ENCODE assay signal across 24 cellular contexts in the genomic region with DNA sequence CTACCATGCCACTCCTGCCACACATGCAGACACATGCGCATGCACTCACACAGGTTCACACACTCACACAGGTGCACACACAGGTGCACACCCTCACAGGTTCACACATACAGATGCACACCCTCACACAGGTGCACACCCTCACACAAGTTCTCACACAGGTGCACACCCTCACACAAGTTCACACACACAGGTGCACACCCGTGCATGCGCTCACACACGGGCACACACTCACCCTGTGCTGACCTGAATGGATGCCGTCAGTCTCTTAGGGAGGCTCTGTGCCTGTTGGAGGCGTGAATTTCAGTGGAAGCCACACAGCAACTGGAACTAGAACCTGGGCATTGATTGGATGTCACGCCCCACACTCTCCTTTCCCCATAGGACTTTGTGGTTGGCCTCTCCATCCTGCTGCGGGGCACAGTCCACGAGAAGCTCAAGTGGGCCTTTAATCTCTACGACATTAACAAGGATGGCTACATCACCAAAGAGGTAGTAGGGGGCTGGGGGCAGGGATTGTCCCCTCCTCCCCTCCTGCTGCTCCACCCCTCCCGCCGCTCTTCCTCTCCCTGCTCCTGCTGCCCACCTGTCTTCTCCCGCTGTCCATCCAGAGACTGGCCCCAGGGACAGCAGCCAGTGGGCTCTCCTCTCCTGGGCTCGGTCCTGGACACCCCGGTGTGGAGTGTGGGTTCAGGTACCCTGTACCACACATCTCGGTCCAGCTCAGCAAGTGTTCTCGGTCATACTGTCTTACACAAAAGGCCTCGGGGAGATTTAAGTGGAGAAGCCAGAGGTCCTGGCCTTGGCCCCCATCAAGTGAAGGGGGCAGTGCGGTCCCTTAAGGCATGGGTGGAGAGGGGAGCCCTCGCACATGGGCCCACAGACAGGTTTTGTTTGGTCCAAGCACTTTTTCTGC. TPM values are rescaled to one million over a fixed set of nuclear protein-coding genes. Genes with fewer than 3 reads are reported as not detected.
A peak's percentile ranks its signal among the peaks of the same experiment; 100 is the strongest.
DNase-seq lines count a peak whose midpoint lies in the region; ATAC-seq and TF ChIP-seq lines count a peak whose summit lies in the region.
"Had no signal": no experiment of that assay in that cellular context is flagged by ENCODE, and none has a peak within 500 bp of the region (broad histone marks: within the 10 kb centered on the region; RNA-seq: fewer than 3 reads in every experiment).

No MANE protein-coding gene starts in this region.

- POLR2A ChIA-PET in HEK293 (lab: Yijun Ruan, JAX), result no interaction called here

- peak; percentile 19 for DNase-seq in left lobe of liver (ENCODE audit: low spot score)
- peak; percentile 35 for DNase-seq in sigmoid colon
- no peak for DNase-seq in midbrain (lab: John Stamatoyannopoulos, UW)
- DNase-seq: Calu3; CD8-positive, alpha-beta memory T cell; DMS53; GDM1; H7; KBM-7; NCI-H1092; NCI-H1436; NCI-H187 treated with DMSO at 0.1 percent for 48 hours; NCI-H2107; NCI-H510A treated with DMSO at 0.1 percent for 48 hours; NCI-H748 treated with DMSO at 0.1 percent for 48 hours; SIG-M5; SK-N-SH had no signal

- CTCF ChIA-PET in HEK293 (lab: Yijun Ruan, JAX), result interaction anchor here (4.1 kb wide), 1 partner anchor 7 kb away, joined by 31 read pairs; no protein-coding TSS in a partner anchor

- H3K27me3 ChIP-seq in BLaER1 treated with 17β-estradiol and CSF1 and Interleukin-3, amounts not matched to agents 10 nM and 100 nM, result no peaks in the 10 kb centered on the region
- H3K27me3 ChIP-seq in sigmoid colon, result no peaks in the 10 kb centered on the region

- no peak for TF ChIP-seq EP300 in sigmoid colon (IDR thresholded peaks at IDR 0.05)

- no peak for TF ChIP-seq CTCF in HEK293 (tag by site-specific recombination; IDR thresholded peaks at IDR 0.05)
- TF ChIP-seq CTCF in sigmoid colon (IDR thresholded peaks at IDR 0.05), result no peak

- peaks cover 0 to 20% (median 14%) of the 10 kb centered on the region in 10 experiments; a peak in 12 of 20 replicates for H3K4me1 ChIP-seq in BLaER1 treated with 17β-estradiol and CSF1 and Interleukin-3, amounts not matched to agents 10 nM and 100 nM
- H3K4me1 ChIP-seq in HEK293 (ENCODE audit: control insufficient read depth, insufficient read depth, low read length) (no peaks in the 10 kb centered on the region), sigmoid colon (no peaks in the 10 kb centered on the region)

- H3K4me3 ChIP-seq in BLaER1 treated with 17β-estradiol and CSF1 and Interleukin-3, amounts not matched to agents 10 nM and 100 nM, result no peak overlapping the region
- H3K4me3 ChIP-seq in HEK293 (ENCODE audit: low read depth, low read length) (no peak overlapping the region), sigmoid colon (no peak overlapping the region)

- no peak for TF ChIP-seq POLR2A in sigmoid colon (IDR thresholded peaks at IDR 0.05)

- WGBS in sigmoid colon, 2 donors, result 84 to 86% methylated on average over 20 of the region's 20 CpGs

- no peaks in the 10 kb centered on the region for H3K9me3 ChIP-seq in BLaER1 treated with 17β-estradiol and CSF1 and Interleukin-3, amounts not matched to agents 10 nM and 100 nM (replicated peaks in 1 of 11)
- no peaks in the 10 kb centered on the region for H3K9me3 ChIP-seq in HEK293 (ENCODE audit: control insufficient read depth, insufficient read depth, low read depth, low read length)
- H3K9me3 ChIP-seq in sigmoid colon, result no peaks in the 10 kb centered on the region
- H3K9me3 ChIP-seq: SK-N-SH had no signal

- no peaks in the 10 kb centered on the region for H3K36me3 ChIP-seq in BLaER1 treated with 17β-estradiol and CSF1 and Interleukin-3, amounts not matched to agents 10 nM and 100 nM
- H3K36me3 ChIP-seq in HEK293 (ENCODE audit: control insufficient read depth in 2 of 2, insufficient read depth in 1 of 2, low read length in 2 of 2) (no peaks in the 10 kb centered on the region), sigmoid colon (peaks cover 0 to 10% (median 3%) of the 10 kb centered on the region in 4 donors)

- intact Hi-C loops in sigmoid colon (cut with DNase I), result no loop called here

- no peak overlapping the region for H3K27ac ChIP-seq in BLaER1 treated with 17β-estradiol and CSF1 and Interleukin-3, amounts not matched to agents 10 nM and 100 nM
- no peak overlapping the region for H3K27ac ChIP-seq in HEK293 (ENCODE audit: extremely low read depth, low read depth, low read length)
- H3K27ac ChIP-seq in sigmoid colon, result no peak overlapping the region
- H3K27ac ChIP-seq: C4-2B, RWPE1 had no signal

- peak overlapping the region in 6 of 11 experiments; percentile 22 to 38 (median 30); a peak in 8 of 22 replicates for H3K4me2 ChIP-seq in BLaER1 treated with 17β-estradiol and CSF1 and Interleukin-3, amounts not matched to agents 10 nM and 100 nM
- H3K4me2 ChIP-seq: SK-N-SH had no signal

- no peak for ATAC-seq in left lobe of liver
- ATAC-seq in GM19395 (IDR thresholded peaks at IDR 0.05; ENCODE audit: unreplicated experiment), result no peak
- ATAC-seq in GM18520 (IDR thresholded peaks at IDR 0.05; ENCODE audit: unreplicated experiment), result no peak
- ATAC-seq: HepG2 had no signal

- H4K20me1 ChIP-seq in BLaER1 treated with 17β-estradiol and CSF1 and Interleukin-3, amounts not matched to agents 10 nM and 100 nM, result no peaks in the 10 kb centered on the region

- H3K9ac ChIP-seq in BLaER1 treated with 17β-estradiol and CSF1 and Interleukin-3, amounts not matched to agents 10 nM and 100 nM, result no peak overlapping the region
- H3K9ac ChIP-seq: SK-N-SH had no signal

TF ChIP-seq in HEK293, 187 proteins besides CTCF, POLR2A, EP300 and RAD21:
- no peak for TF ChIP-seq KLF8 (tag by site-specific recombination; IDR thresholded peaks at IDR 0.05)
- TF ChIP-seq, protein P1, sequence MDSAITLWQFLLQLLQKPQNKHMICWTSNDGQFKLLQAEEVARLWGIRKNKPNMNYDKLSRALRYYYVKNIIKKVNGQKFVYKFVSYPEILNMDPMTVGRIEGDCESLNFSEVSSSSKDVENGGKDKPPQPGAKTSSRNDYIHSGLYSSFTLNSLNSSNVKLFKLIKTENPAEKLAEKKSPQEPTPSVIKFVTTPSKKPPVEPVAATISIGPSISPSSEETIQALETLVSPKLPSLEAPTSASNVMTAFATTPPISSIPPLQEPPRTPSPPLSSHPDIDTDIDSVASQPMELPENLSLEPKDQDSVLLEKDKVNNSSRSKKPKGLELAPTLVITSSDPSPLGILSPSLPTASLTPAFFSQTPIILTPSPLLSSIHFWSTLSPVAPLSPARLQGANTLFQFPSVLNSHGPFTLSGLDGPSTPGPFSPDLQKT (IDR thresholded peaks at IDR 0.05; ENCODE audit: borderline replicate concordance, low read depth, low read length), result no peak
- TF ChIP-seq, protein P2, sequence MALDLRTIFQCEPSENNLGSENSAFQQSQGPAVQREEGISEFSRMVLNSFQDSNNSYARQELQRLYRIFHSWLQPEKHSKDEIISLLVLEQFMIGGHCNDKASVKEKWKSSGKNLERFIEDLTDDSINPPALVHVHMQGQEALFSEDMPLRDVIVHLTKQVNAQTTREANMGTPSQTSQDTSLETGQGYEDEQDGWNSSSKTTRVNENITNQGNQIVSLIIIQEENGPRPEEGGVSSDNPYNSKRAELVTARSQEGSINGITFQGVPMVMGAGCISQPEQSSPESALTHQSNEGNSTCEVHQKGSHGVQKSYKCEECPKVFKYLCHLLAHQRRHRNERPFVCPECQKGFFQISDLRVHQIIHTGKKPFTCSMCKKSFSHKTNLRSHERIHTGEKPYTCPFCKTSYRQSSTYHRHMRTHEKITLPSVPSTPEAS (tag by site-specific recombination; IDR thresholded peaks at IDR 0.05), result peak; percentile 92
- no peak for TF ChIP-seq ZFP41 (tag by site-specific recombination; IDR thresholded peaks at IDR 0.05; ENCODE audit: borderline replicate concordance)
- TF ChIP-seq ZBTB20 (tag by site-specific recombination; IDR thresholded peaks at IDR 0.05), result no peak
- no peak for TF ChIP-seq HOXC10 (CRISPR knock-in tag; IDR thresholded peaks at IDR 0.05)
- TF ChIP-seq, protein P3, sequence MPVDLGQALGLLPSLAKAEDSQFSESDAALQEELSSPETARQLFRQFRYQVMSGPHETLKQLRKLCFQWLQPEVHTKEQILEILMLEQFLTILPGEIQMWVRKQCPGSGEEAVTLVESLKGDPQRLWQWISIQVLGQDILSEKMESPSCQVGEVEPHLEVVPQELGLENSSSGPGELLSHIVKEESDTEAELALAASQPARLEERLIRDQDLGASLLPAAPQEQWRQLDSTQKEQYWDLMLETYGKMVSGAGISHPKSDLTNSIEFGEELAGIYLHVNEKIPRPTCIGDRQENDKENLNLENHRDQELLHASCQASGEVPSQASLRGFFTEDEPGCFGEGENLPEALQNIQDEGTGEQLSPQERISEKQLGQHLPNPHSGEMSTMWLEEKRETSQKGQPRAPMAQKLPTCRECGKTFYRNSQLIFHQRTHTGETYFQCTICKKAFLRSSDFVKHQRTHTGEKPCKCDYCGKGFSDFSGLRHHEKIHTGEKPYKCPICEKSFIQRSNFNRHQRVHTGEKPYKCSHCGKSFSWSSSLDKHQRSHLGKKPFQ (tag by site-specific recombination; IDR thresholded peaks at IDR 0.05), result peak; percentile 49; the same call in 1 of the 2 replicates
- no peak for TF ChIP-seq ZNF585B (tag by site-specific recombination; IDR thresholded peaks at IDR 0.05)

RNA-seq across cellular contexts. Expression of a gene that starts 21.0 kb away (rescaled TPM):
- total RNA-seq in left lobe of liver, result 75.2 TPM
- 10 to 100 TPM in 3 of 4 donors, 1 to 10 TPM in 1; 8.9 to 19.4 (median 11.8) TPM for total RNA-seq in sigmoid colon
- polyA plus RNA-seq in sigmoid colon, result 10 to 100 TPM; 19.7 to 30.5 (median 27.0) TPM
